Comparison of ENCODE assay signal across 23 cellular contexts in genomic region chr2:231115651-231116050, GRCh38. TPM values are rescaled to one million over a fixed set of nuclear protein-coding genes. Genes with fewer than 3 reads are reported as not detected.
DNase-seq lines count a peak whose midpoint lies in the region; ATAC-seq and TF ChIP-seq lines count a peak whose summit lies in the region.
"Had no signal": no experiment of that assay in that cellular context is flagged by ENCODE, and none has a peak within 500 bp of the region (broad histone marks: within the 10 kb centered on the region; RNA-seq: fewer than 3 reads in every experiment).

No MANE protein-coding gene starts in this region.

- no peaks in the 10 kb centered on the region for H3F3A ChIP-seq in GM23338 (replicated peaks; ENCODE audit: low read depth)

- H3K4me1 ChIP-seq in GM23338 (ENCODE audit: insufficient read depth) (peaks cover 17% of the 10 kb centered on the region), HUES48 (ENCODE audit: control insufficient read depth, insufficient read depth, low read length) (peaks cover 30% of the 10 kb centered on the region), endodermal cell (ENCODE audit: control insufficient read depth, insufficient read depth, low read length) (no peaks in the 10 kb centered on the region)
- H3K4me1 ChIP-seq: Caco-2 had no signal

- H3K36me3 ChIP-seq in GM23338 (ENCODE audit: insufficient read depth) (no peaks in the 10 kb centered on the region), HUES48 (ENCODE audit: control insufficient read depth, insufficient read depth, low read length) (no peaks in the 10 kb centered on the region; the same call in none of the 2 replicates), endodermal cell (ENCODE audit: control insufficient read depth, insufficient read depth, low read length) (peaks cover 48% of the 10 kb centered on the region)

- H3K4me3 Mint-ChIP-seq in GM23338, result no peak overlapping the region
- no peak overlapping the region for H3K4me3 Mint-ChIP-seq in endodermal cell
- H3K4me3 Mint-ChIP-seq in osteocyte (ENCODE audit: unreplicated experiment), result no peak overlapping the region
- H3K4me3 Mint-ChIP-seq: CD4-positive, alpha-beta memory T cell had no signal

- H3K79me2 ChIP-seq in GM23338 (replicated peaks; ENCODE audit: insufficient read depth), result no peaks in the 10 kb centered on the region

- H3K9me3 Mint-ChIP-seq in GM23338 (no peaks in the 10 kb centered on the region), endodermal cell (no peaks in the 10 kb centered on the region), osteocyte (ENCODE audit: unreplicated experiment) (no peaks in the 10 kb centered on the region)
- H3K9me3 Mint-ChIP-seq: CD4-positive, alpha-beta memory T cell had no signal

- H3K27me3 Mint-ChIP-seq in GM23338 (ENCODE audit: insufficient read depth, low read depth, poor library complexity), result peaks cover 2% of the 10 kb centered on the region
- no peaks in the 10 kb centered on the region for H3K27me3 Mint-ChIP-seq in endodermal cell (ENCODE audit: insufficient read depth)
- H3K27me3 Mint-ChIP-seq in osteocyte (ENCODE audit: unreplicated experiment), result no peaks in the 10 kb centered on the region
- H3K27me3 Mint-ChIP-seq: CD4-positive, alpha-beta memory T cell had no signal

- no peaks in the 10 kb centered on the region for H3K9me3 ChIP-seq in HUES48 (ENCODE audit: control insufficient read depth, insufficient read depth, low read length)
- no peaks in the 10 kb centered on the region for H3K9me3 ChIP-seq in endodermal cell (ENCODE audit: control insufficient read depth, low read length)
- H3K9me3 ChIP-seq: BLaER1 treated with 17β-estradiol and CSF1 and Interleukin-3, amounts not matched to agents 10 nM and 100 nM; Caco-2; MG63 had no signal

- H2AFZ ChIP-seq in GM23338, result no peak overlapping the region
- H2AFZ ChIP-seq: GM23248 had no signal

- H3K4me3 ChIP-seq in GM23338 (no peak overlapping the region), HUES48 (ENCODE audit: low read depth, low read length) (no peak overlapping the region), endodermal cell (ENCODE audit: low read length) (no peak overlapping the region)
- H3K4me3 ChIP-seq: BLaER1 treated with 17β-estradiol and CSF1 and Interleukin-3, amounts not matched to agents 10 nM and 100 nM; GM12878; GM23248; MG63 had no signal

- no peaks in the 10 kb centered on the region for H3K9me2 ChIP-seq in GM23338 (ENCODE audit: insufficient read depth)

- TF ChIP-seq CTCF in GM23338 (conservative IDR thresholded peaks at IDR 0.05; ENCODE audit: low read depth in 2 of 2) (no peak), endodermal cell (conservative IDR thresholded peaks at IDR 0.05) (no peak), osteocyte (IDR thresholded peaks at IDR 0.05) (no peak)

- peak; percentile 64 for ATAC-seq in GM23338
- no peak for ATAC-seq in GM21515 (IDR thresholded peaks at IDR 0.05; ENCODE audit: unreplicated experiment)
- ATAC-seq: GM12878, Right ventricle myocardium inferior had no signal

- H3K27me3 ChIP-seq in GM23338 (ENCODE audit: insufficient read depth) (no peaks in the 10 kb centered on the region), HUES48 (ENCODE audit: control insufficient read depth, insufficient read depth, low read length) (no peaks in the 10 kb centered on the region), endodermal cell (ENCODE audit: control insufficient read depth, insufficient read depth, low read length, poor library complexity, severe bottlenecking) (no peaks in the 10 kb centered on the region)
- H3K27me3 ChIP-seq: BLaER1 treated with 17β-estradiol and CSF1 and Interleukin-3, amounts not matched to agents 10 nM and 100 nM; MG63 had no signal

- 88 to 93% methylated on average over 2 of the region's 2 CpGs for WGBS in endodermal cell (ENCODE audit: insufficient coverage in 1 of 2, insufficient read length in 1 of 2), 2 experiments

- H3K4me1 Mint-ChIP-seq in GM23338 (peaks cover 35% of the 10 kb centered on the region), endodermal cell (peaks cover 4% of the 10 kb centered on the region), osteocyte (ENCODE audit: unreplicated experiment) (peaks cover 87% of the 10 kb centered on the region)

- peak overlapping the region; percentile 5; the same call in 1 of the 2 replicates for H3K4me2 ChIP-seq in GM23338
- H3K4me2 ChIP-seq: BLaER1 treated with 17β-estradiol and CSF1 and Interleukin-3, amounts not matched to agents 10 nM and 100 nM had no signal

- H3K27ac Mint-ChIP-seq in GM23338 (0 out of 2 replicates have a peak overlapping the region, but pooled peaks have one; percentile 36), endodermal cell (peak overlapping the region; percentile 28), osteocyte (ENCODE audit: unreplicated experiment) (peak overlapping the region; percentile 70)

- DNase-seq in GM23338 (ENCODE audit: low spot score), result peak; percentile 41
- DNase-seq in endodermal cell, result no peak
- no peak for DNase-seq in osteocyte (ENCODE audit: extremely low spot score, unreplicated experiment)
- DNase-seq in DMS 273 treated with DMSO at 0.1 percent for 48 hours (lab: John Stamatoyannopoulos, UW), result no peak
- no peak for DNase-seq in A172 (ENCODE audit: low spot score)
- DNase-seq: Caco-2; CD4-positive, alpha-beta memory T cell; DND-41; GM23248; HCEC 1CT; MG63; NCI-H1048; NCI-H1436 treated with DMSO at 0.1 percent for 48 hours; NCI-H2029; NCI-H2171; NCI-H345; NCI-H526; OCI-M1 had no signal

- H4K20me1 ChIP-seq in GM23338 (replicated peaks; ENCODE audit: insufficient read depth), result no peaks in the 10 kb centered on the region

- H3K9ac ChIP-seq in HUES48 (ENCODE audit: low read depth, low read length) (no peak overlapping the region), endodermal cell (ENCODE audit: extremely low read depth, low read length, poor library complexity, severe bottlenecking) (no peak overlapping the region)
- H3K9ac ChIP-seq: BLaER1 treated with 17β-estradiol and CSF1 and Interleukin-3, amounts not matched to agents 10 nM and 100 nM; GM23248 had no signal

- H3K27ac ChIP-seq in GM23338 (ENCODE audit: low read depth), result peak overlapping the region; percentile 36
- peak overlapping the region; percentile 38 for H3K27ac ChIP-seq in HUES48 (ENCODE audit: low read depth, low read length)
- no peak overlapping the region for H3K27ac ChIP-seq in endodermal cell (ENCODE audit: low read depth, low read length)
- H3K27ac ChIP-seq: BLaER1 treated with 17β-estradiol and CSF1 and Interleukin-3, amounts not matched to agents 10 nM and 100 nM; GM23248 had no signal

- peaks cover 7% of the 10 kb centered on the region; the same call in 2 of the 3 replicates for H3K36me3 Mint-ChIP-seq in GM23338 (ENCODE audit: low read depth)
- peaks cover 28% of the 10 kb centered on the region for H3K36me3 Mint-ChIP-seq in endodermal cell (ENCODE audit: low read depth)
- peaks cover 26% of the 10 kb centered on the region for H3K36me3 Mint-ChIP-seq in osteocyte (ENCODE audit: unreplicated experiment)

TF ChIP-seq in GM23338, 12 proteins besides CTCF, POLR2A, EP300 and RAD21 (continues in another document):
- TF ChIP-seq NANOG (IDR thresholded peaks at IDR 0.05; ENCODE audit: borderline replicate concordance) (no peak), ETS1 (IDR thresholded peaks at IDR 0.05) (no peak), ZNF331 (CRISPR knock-in tag; IDR thresholded peaks at IDR 0.05; ENCODE audit: low read depth) (no peak), STAT1 (IDR thresholded peaks at IDR 0.05; ENCODE audit: unreplicated experiment) (no peak), CREB1 (CRISPR knock-in tag; IDR thresholded peaks at IDR 0.05; ENCODE audit: low read depth) (no peak), POLR2AphosphoS5 (IDR thresholded peaks at IDR 0.05; ENCODE audit: low read depth) (no peak)

RNA-seq across cellular contexts. Expression of gene HTR2B, which starts 9.2 kb away (rescaled TPM):
- total RNA-seq in GM23338 (2014; rRNA removed; shearing (Covaris generic)), result not detected in 2 replicates
- polyA plus RNA-seq in GM23338 (2016; fragmentation: Nextera tagmentation; extraction: Ambion mirVana), result 0.16 and 0.47 TPM in 2 replicates
- total RNA-seq in endodermal cell (not detected), osteocyte (3.1 and 3.9 TPM in 2 replicates)
- not detected for polyA plus RNA-seq in endodermal cell (2013, experiment 1 of 2)
- not detected for polyA plus RNA-seq in endodermal cell (2013, experiment 2 of 2)
- total RNA-seq in A172 (2014; rRNA removed; shearing (Covaris generic)), result 0.07 TPM in 1 of 2 replicates, not detected in the other
- total RNA-seq: Caco-2; CD4-positive, alpha-beta memory T cell; GM23248; Right ventricle myocardium inferior had no signal

RNA-seq across cellular contexts. Expression of gene PSMD1, which starts 59.0 kb away (rescaled TPM):
- total RNA-seq in GM23338 (2014; rRNA removed; shearing (Covaris generic)), result 148 and 180 TPM in 2 replicates
- 156 and 177 TPM in 2 replicates for polyA plus RNA-seq in GM23338 (2016; fragmentation: Nextera tagmentation; extraction: Ambion mirVana)
- total RNA-seq in endodermal cell (100 to 1,000 TPM; 148 to 158 TPM), osteocyte (108 and 112 TPM in 2 replicates)
- polyA plus RNA-seq in endodermal cell (2013, experiment 1 of 2), result 102 TPM
- 99.3 TPM for polyA plus RNA-seq in endodermal cell (2013, experiment 2 of 2)
- 206 and 259 TPM in 2 replicates for total RNA-seq in A172 (2014; rRNA removed; shearing (Covaris generic))
